Comparison of ENCODE assay signal across 8 cellular contexts in genomic region chr10:119542357-119542989, GRCh38. TPM values are rescaled to one million over a fixed set of nuclear protein-coding genes. Genes with fewer than 3 reads are reported as not detected.
A peak's percentile ranks its signal among the peaks of the same experiment; 100 is the strongest.
DNase-seq lines count a peak whose midpoint lies in the region; ATAC-seq and TF ChIP-seq lines count a peak whose summit lies in the region.

Gene RGS10 (minus strand): TSS chr10:119542719. CDS start chr10:119542638, 81 bp downstream.

- peaks cover 38% of the 10 kb centered on the region for H3K4me1 Mint-ChIP-seq in nephron

- H3K79me2 ChIP-seq in OCI-LY1 (ENCODE audit: insufficient read depth, low read length): no peaks in the 10 kb centered on the region
- peaks cover 40% of the 10 kb centered on the region for H3K79me2 ChIP-seq in fibroblast of lung (ENCODE audit: control insufficient read depth, insufficient read depth, low read length)

- peak; percentile 84 for DNase-seq in A172 (ENCODE audit: low spot score)
- DNase-seq in activated T-cell treated with anti-CD3 and anti-CD28 coated beads for 4 hours: peak; percentile 80
- peak; percentile 74 to 84 for DNase-seq in fibroblast of lung (ENCODE audit: low read depth in 2 of 2)
- DNase-seq in stimulated activated naive CD8-positive, alpha-beta T cell treated with anti-CD3 and anti-CD28 coated beads, Interleukin-15, Interleukin-2, amounts not matched to agents 100 U/mL and 50 U/mL, for 24 hours: peak; percentile 91

- H4K20me1 ChIP-seq in OCI-LY1 (ENCODE audit: insufficient read depth, low read length) (no peaks in the 10 kb centered on the region), fibroblast of lung (ENCODE audit: control insufficient read depth, extremely low read depth, insufficient read depth, low read length) (no peaks in the 10 kb centered on the region)

- no peaks in the 10 kb centered on the region for H3K36me3 Mint-ChIP-seq in nephron (ENCODE audit: low read depth)

- H2AFZ ChIP-seq in OCI-LY1 (ENCODE audit: low read length) (no peak within 1 kb of the TSS), fibroblast of lung (ENCODE audit: low read length) (peak within 1 kb of the TSS; percentile 48)

- H3K4me1 ChIP-seq in OCI-LY1 (ENCODE audit: insufficient read depth, low read length, severe bottlenecking) (no peaks in the 10 kb centered on the region), fibroblast of lung (ENCODE audit: control insufficient read depth, extremely low read depth, insufficient read depth, low read length) (peaks cover 11% of the 10 kb centered on the region)

- H3K4me2 ChIP-seq in OCI-LY1 (ENCODE audit: low read length): peak within 1 kb of the TSS; percentile 74
- peak within 1 kb of the TSS; percentile 95 for H3K4me2 ChIP-seq in fibroblast of lung (ENCODE audit: extremely low read depth, insufficient read depth, low read length)

- no peaks in the 10 kb centered on the region for H3F3A ChIP-seq in OCI-LY1 (ENCODE audit: insufficient read depth, low read length)

- H3K9me3 Mint-ChIP-seq in nephron: no peaks in the 10 kb centered on the region

- H3K4me3 ChIP-seq in OCI-LY1 (ENCODE audit: low read depth, low read length, poor library complexity, severe bottlenecking): peak within 1 kb of the TSS; percentile 61
- peak within 1 kb of the TSS; percentile 60 to 87 (median 64) for H3K4me3 ChIP-seq in fibroblast of lung (replicated peaks in 1 of 4; ENCODE audit: control extremely low read depth in 1 of 4, insufficient read depth in 1 of 4, low read depth in 3 of 4, low read length in 4 of 4)

- H3K27me3 ChIP-seq in OCI-LY1 (ENCODE audit: insufficient read depth, low read length): no peaks in the 10 kb centered on the region; the same call in 1 of the 2 replicates
- H3K27me3 ChIP-seq in fibroblast of lung (ENCODE audit: control insufficient read depth, insufficient read depth, low read length): no peaks in the 10 kb centered on the region

- no peaks in the 10 kb centered on the region for H3K9me2 ChIP-seq in OCI-LY1 (ENCODE audit: low read depth, low read length)

- peak within 1 kb of the TSS in 2 of 3 experiments; percentile 59 to 89 for H3K27ac Mint-ChIP-seq in nephron

- H3K9ac ChIP-seq in OCI-LY1 (ENCODE audit: low read length) (peak within 1 kb of the TSS; percentile 44), fibroblast of lung (ENCODE audit: insufficient read depth, low read length) (peak within 1 kb of the TSS; percentile 65)

- TF ChIP-seq CTCF in OCI-LY1 (IDR thresholded peaks at IDR 0.05; ENCODE audit: low read length) (no peak), fibroblast of lung (conservative IDR thresholded peaks at IDR 0.05 in 1 of 2, IDR thresholded peaks at IDR 0.05 in 1 of 2; ENCODE audit: low read depth in 1 of 2, low read length in 2 of 2) (no peak), nephron (IDR thresholded peaks at IDR 0.05; ENCODE audit: unreplicated experiment in 3 of 3) (no peak)

- ATAC-seq in GM18858 (IDR thresholded peaks at IDR 0.05; ENCODE audit: unreplicated experiment) (peak; percentile 40), HG03064 (IDR thresholded peaks at IDR 0.05; ENCODE audit: low read depth, unreplicated experiment) (peak; percentile 68)
- peak; percentile 78 for ATAC-seq in stimulated activated naive CD8-positive, alpha-beta T cell treated with anti-CD3 and anti-CD28 coated beads, Interleukin-15, Interleukin-2, amounts not matched to agents 100 U/mL and 50 U/mL, for 24 hours

- no peaks in the 10 kb centered on the region for H3K9me3 ChIP-seq in OCI-LY1 (ENCODE audit: low read length)
- H3K9me3 ChIP-seq in fibroblast of lung (ENCODE audit: control insufficient read depth, insufficient read depth, low read depth, low read length): no peaks in the 10 kb centered on the region

- H3K27ac ChIP-seq in OCI-LY1 (ENCODE audit: low read depth, low read length, poor library complexity, severe bottlenecking): no peak within 1 kb of the TSS
- H3K27ac ChIP-seq in fibroblast of lung (ENCODE audit: insufficient read depth, low read length): peak within 1 kb of the TSS; percentile 1

- H3K27me3 Mint-ChIP-seq in nephron (ENCODE audit: low read depth): peaks cover 80% of the 10 kb centered on the region

- H3K36me3 ChIP-seq in OCI-LY1 (ENCODE audit: insufficient read depth, low read length): no peaks in the 10 kb centered on the region
- no peaks in the 10 kb centered on the region for H3K36me3 ChIP-seq in fibroblast of lung (ENCODE audit: control insufficient read depth, insufficient read depth, low read length)

- peak within 1 kb of the TSS; percentile 91 to 93 (median 91) for H3K4me3 Mint-ChIP-seq in nephron

RNA-seq across cellular contexts. Expression of gene RGS10, which starts in this region (rescaled TPM):
- 74.7 and 106 TPM in 2 replicates for total RNA-seq in A172 (2014; rRNA removed; shearing (Covaris generic))
- total RNA-seq in fibroblast of lung: 50.9 and 67.8 TPM in 2 replicates
- polyA plus RNA-seq in fibroblast of lung: 89.4 and 103 TPM in 2 replicates
- polyA plus RNA-seq in fibroblast of lung (2012): 88.1 and 111 TPM in 2 replicates
- 0.59 and 3.7 TPM in 2 replicates for polyA minus RNA-seq in fibroblast of lung (ENCODE audit: low replicate concordance)
